ENCODE assay signal across 8 cellular contexts in the genomic region with DNA sequence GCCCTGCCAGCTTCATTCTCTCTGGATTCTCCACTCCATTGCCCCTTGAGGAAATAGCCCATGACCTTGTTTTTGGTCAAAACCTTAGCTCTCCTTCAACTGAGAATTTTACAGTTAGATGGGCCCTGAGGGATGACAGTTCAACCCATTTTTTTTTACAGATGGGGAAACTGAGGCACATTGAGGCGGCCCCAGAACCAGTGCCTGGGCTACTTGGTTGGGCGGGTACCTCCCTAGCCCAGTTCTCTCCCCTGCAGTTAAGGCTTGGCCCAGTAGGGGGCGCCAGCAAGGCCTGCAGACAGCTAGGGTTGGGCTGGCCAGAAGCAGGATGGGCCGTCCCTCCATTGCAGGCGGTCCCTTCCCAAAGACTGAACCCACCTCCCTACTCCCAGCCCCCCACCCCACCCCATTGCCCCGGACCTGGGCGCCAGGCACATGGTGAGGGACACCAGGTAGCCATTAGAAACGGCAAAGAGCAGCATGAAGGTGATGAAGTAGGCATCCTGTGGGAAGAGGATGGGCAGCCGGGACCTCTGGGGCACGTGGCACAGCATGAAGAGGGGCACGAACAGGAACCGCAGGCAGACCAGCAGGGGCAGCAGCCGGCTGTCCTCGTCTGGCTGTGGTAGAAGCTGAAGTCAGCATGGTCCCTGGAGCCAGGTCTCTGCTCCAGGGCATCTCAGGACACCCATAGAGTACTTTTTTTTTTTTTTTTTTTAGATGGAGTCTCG. TPM values are rescaled to one million over a fixed set of nuclear protein-coding genes. Genes with fewer than 3 reads are reported as not detected.
A peak's percentile ranks its signal among the peaks of the same experiment; 100 is the strongest.
DNase-seq lines count a peak whose midpoint lies in the region; ATAC-seq lines count a peak whose summit lies in the region.

No MANE protein-coding gene starts in this region.

- DNase-seq in NOMO-1 (lab: John Stamatoyannopoulos, UW; ENCODE audit: unreplicated experiment in 2 of 2): peak; percentile 32 to 38
- DNase-seq in NOMO-1 treated with DMSO at 0.1 percent for 48 hours (lab: John Stamatoyannopoulos, UW; ENCODE audit: unreplicated experiment): no peak
- peak; percentile 56 for DNase-seq in SK-N-DZ (ENCODE audit: low spot score)
- peak; percentile 76 for DNase-seq in activated naive CD4-positive, alpha-beta T cell treated with anti-CD3 and anti-CD28 coated beads, Interleukin-2, amount 50 U/mL, for 16 hours
- peak; percentile 93 for DNase-seq in iPS-NIHi7 (ENCODE audit: extremely low spot score)
- DNase-seq in stimulated activated CD8-positive, alpha-beta memory T cell treated with anti-CD3 and anti-CD28 coated beads, Interleukin-12 subunit alpha, Interleukin-12 subunit beta, amount 100 ng/mL, for 24 hours (ENCODE audit: extremely low read depth): peak; percentile 33
- no peak for DNase-seq in NCI-H1105 treated with DMSO at 0.1 percent for 48 hours (lab: John Stamatoyannopoulos, UW)

- ATAC-seq in GM21526 (IDR thresholded peaks at IDR 0.05; ENCODE audit: low FRiP score, unreplicated experiment): no peak

RNA-seq across cellular contexts. Expression of gene SLC29A2, which starts 7.6 kb away (rescaled TPM):
- polyA plus RNA-seq in SK-N-DZ (2014; cell fraction: cytosol; rRNA removed): 14.6 and 20.2 TPM in 2 replicates
- 46.1 and 62.7 TPM in 2 replicates for polyA plus RNA-seq in SK-N-DZ (2014; cell fraction: nucleus; rRNA removed)

RNA-seq across cellular contexts. Expression of gene B4GAT1, which starts 16.5 kb away (rescaled TPM):
- 67.1 and 84.2 TPM in 2 replicates for polyA plus RNA-seq in SK-N-DZ (2014; cell fraction: cytosol; rRNA removed)
- 30.3 and 33.2 TPM in 2 replicates for polyA plus RNA-seq in SK-N-DZ (2014; cell fraction: nucleus; rRNA removed)

RNA-seq across cellular contexts. Expression of gene BRMS1, which starts 19.1 kb away (rescaled TPM):
- 90.6 and 91.7 TPM in 2 replicates for polyA plus RNA-seq in SK-N-DZ (2014; cell fraction: cytosol; rRNA removed)
- 69.4 and 98.9 TPM in 2 replicates for polyA plus RNA-seq in SK-N-DZ (2014; cell fraction: nucleus; rRNA removed)

RNA-seq across cellular contexts. Expression of gene RIN1, which starts 27.7 kb away (rescaled TPM):
- polyA plus RNA-seq in SK-N-DZ (2014; cell fraction: cytosol; rRNA removed): 3.2 and 3.8 TPM in 2 replicates
- polyA plus RNA-seq in SK-N-DZ (2014; cell fraction: nucleus; rRNA removed): 5.6 and 15.1 TPM in 2 replicates

RNA-seq across cellular contexts. Expression of gene CD248, which starts 47.1 kb away (rescaled TPM):
- polyA plus RNA-seq in SK-N-DZ (2014; cell fraction: cytosol; rRNA removed): 10.9 and 12.6 TPM in 2 replicates
- 4.7 and 5.3 TPM in 2 replicates for polyA plus RNA-seq in SK-N-DZ (2014; cell fraction: nucleus; rRNA removed)

Comparison
In these comparisons a context has a peak if more than half of its experiments do, and no peak if none do; other contexts are left out.
1. DNase-seq: peak in NOMO-1 (2 of 2), SK-N-DZ (single experiment), activated naive CD4-positive, alpha-beta T cell treated with anti-CD3 and anti-CD28 coated beads, Interleukin-2, amount 50 U/mL, for 16 hours (single experiment), iPS-NIHi7 (single experiment) and stimulated activated CD8-positive, alpha-beta memory T cell treated with anti-CD3 and anti-CD28 coated beads, Interleukin-12 subunit alpha, Interleukin-12 subunit beta, amount 100 ng/mL, for 24 hours (single experiment); none in NOMO-1 treated with DMSO at 0.1 percent for 48 hours (single experiment) and NCI-H1105 treated with DMSO at 0.1 percent for 48 hours (single experiment).